In genomic region chr2:218108834-218109233, GRCh38 we compare ENCODE assay signal across 16 cellular contexts. TPM values are rescaled to one million over a fixed set of nuclear protein-coding genes. Genes with fewer than 3 reads are reported as not detected.
"Had no signal": no experiment of that assay in that cellular context is flagged by ENCODE, and none has a peak within 500 bp of the region (broad histone marks: within the 10 kb centered on the region; RNA-seq: fewer than 3 reads in every experiment).

No MANE protein-coding gene starts in this region.

RNA-seq across cellular contexts. Expression of gene CXCR2, which starts 17.0 kb away (rescaled TPM):
- total RNA-seq: kidney epithelial cell; lung microvascular endothelial cell; myocyte; naive thymus-derived CD8-positive, alpha-beta T cell had no signal
- polyA plus RNA-seq: naive thymus-derived CD4-positive, alpha-beta T cell had no signal

RNA-seq across cellular contexts. Expression of gene RUFY4, which starts 39.8 kb away (rescaled TPM):
- total RNA-seq: kidney epithelial cell, left cardiac atrium, left lobe of liver, left ventricle myocardium inferior, left ventricle myocardium superior, lower leg skin, lower lobe of right lung, lung microvascular endothelial cell, mammary epithelial cell, mesothelial cell of epicardium, mucosa of descending colon had no signal
- polyA plus RNA-seq: keratinocyte; mammary epithelial cell; naive thymus-derived CD4-positive, alpha-beta T cell had no signal

RNA-seq across cellular contexts. Expression of gene CXCR1, which starts 57.9 kb away (rescaled TPM):
- total RNA-seq: kidney epithelial cell; lung microvascular endothelial cell; mesothelial cell of epicardium; mucosa of gallbladder; myocyte; naive thymus-derived CD8-positive, alpha-beta T cell had no signal
